In genomic region chr2:36371963-36372391, GRCh38 we compare ENCODE assay signal across 10 cellular contexts. TPM values are rescaled to one million over a fixed set of nuclear protein-coding genes. Genes with fewer than 3 reads are reported as not detected.
DNase-seq lines count a peak whose midpoint lies in the region; ATAC-seq and TF ChIP-seq lines count a peak whose summit lies in the region.
"Had no signal": no experiment of that assay in that cellular context is flagged by ENCODE, and none has a peak within 500 bp of the region (broad histone marks: within the 10 kb centered on the region; RNA-seq: fewer than 3 reads in every experiment).

No MANE protein-coding gene starts in this region.

- peaks cover 52% of the 10 kb centered on the region for H3K4me1 Mint-ChIP-seq in type B pancreatic cell (ENCODE audit: unreplicated experiment)

- no peak for TF ChIP-seq POLR2A in breast epithelium (IDR thresholded peaks at IDR 0.05)

- TF ChIP-seq CTCF in breast epithelium (IDR thresholded peaks at IDR 0.05) = no peak
- no peak for TF ChIP-seq CTCF in type B pancreatic cell (conservative IDR thresholded peaks at IDR 0.05)

- H3K27ac ChIP-seq in breast epithelium = peak overlapping the region; percentile 82 to 88

- peaks cover 7% of the 10 kb centered on the region for H3K36me3 Mint-ChIP-seq in type B pancreatic cell

- no peak overlapping the region for H3K4me3 Mint-ChIP-seq in type B pancreatic cell

- no peaks in the 10 kb centered on the region for H3K27me3 Mint-ChIP-seq in type B pancreatic cell

- H3K9me3 Mint-ChIP-seq in type B pancreatic cell = no peaks in the 10 kb centered on the region

- DNase-seq in HT1080 (ENCODE audit: low read depth) (peak; percentile 87), breast epithelium (ENCODE audit: low spot score in 2 of 2) (no peak), kidney glomerular epithelial cell (lab: John Stamatoyannopoulos, UW) (peak; percentile 85), type B pancreatic cell (ENCODE audit: extremely low spot score, unreplicated experiment) (no peak), middle frontal gyrus (ENCODE audit: extremely low spot score, low spot score) (no peak)
- DNase-seq: activated T-cell treated with anti-CD3 and anti-CD28 coated beads, Interleukin-2, amount 50 U/mL, for 1 hour; NCI-H1092 treated with DMSO at 0.1 percent for 48 hours; testis had no signal

- ATAC-seq in HG03135 (IDR thresholded peaks at IDR 0.05; ENCODE audit: unreplicated experiment) (no peak), GM21526 (IDR thresholded peaks at IDR 0.05; ENCODE audit: low FRiP score, unreplicated experiment) (no peak)

- intact Hi-C loops in breast epithelium (cut with DNase I; ENCODE audit: low total_unique reads) = loop anchor here (10.0 kb wide), 1 partner anchor 2003 kb away; the partner anchor contains the start of gene ATL2

- H3K9me3 ChIP-seq in breast epithelium = no peaks in the 10 kb centered on the region
- H3K9me3 ChIP-seq: testis had no signal

- H3K36me3 ChIP-seq in breast epithelium = no peaks in the 10 kb centered on the region

- no peaks in the 10 kb centered on the region for H3K27me3 ChIP-seq in breast epithelium
- H3K27me3 ChIP-seq: testis had no signal

- peaks cover 15 to 55% of the 10 kb centered on the region in 2 donors for H3K4me1 ChIP-seq in breast epithelium

- H3K4me3 ChIP-seq in breast epithelium = peak overlapping the region in 1 of 3 donors; percentile 30
- H3K4me3 ChIP-seq: testis had no signal

- peak overlapping the region; percentile 21 for H3K27ac Mint-ChIP-seq in type B pancreatic cell

RNA-seq across cellular contexts. Expression of gene CRIM1, which starts 16.4 kb away (rescaled TPM):
- 113 and 135 TPM in 2 replicates for total RNA-seq in HT1080 (2014; rRNA removed; shearing (Covaris generic))
- polyA plus RNA-seq in HT1080 (2015; cell fraction: cytosol; rRNA removed) = 162 and 192 TPM in 2 replicates
- polyA plus RNA-seq in HT1080 (2015; cell fraction: nucleus; rRNA removed) = 374 and 390 TPM in 2 replicates
- 100 to 1,000 TPM; 166 to 187 (median 178) TPM for total RNA-seq in breast epithelium
- 24.4 and 30.3 TPM in 2 replicates for total RNA-seq in type B pancreatic cell (ENCODE audit: low replicate concordance)

Comparison
In these comparisons a context has a peak if more than half of its experiments do, and no peak if none do; other contexts are left out.
1. DNase-seq: peak in HT1080 (single experiment) and kidney glomerular epithelial cell (single experiment); none in breast epithelium (0 of 2), type B pancreatic cell (single experiment) and middle frontal gyrus (single experiment).